8 cellular contexts compared by ENCODE assay signal in the genomic region with DNA sequence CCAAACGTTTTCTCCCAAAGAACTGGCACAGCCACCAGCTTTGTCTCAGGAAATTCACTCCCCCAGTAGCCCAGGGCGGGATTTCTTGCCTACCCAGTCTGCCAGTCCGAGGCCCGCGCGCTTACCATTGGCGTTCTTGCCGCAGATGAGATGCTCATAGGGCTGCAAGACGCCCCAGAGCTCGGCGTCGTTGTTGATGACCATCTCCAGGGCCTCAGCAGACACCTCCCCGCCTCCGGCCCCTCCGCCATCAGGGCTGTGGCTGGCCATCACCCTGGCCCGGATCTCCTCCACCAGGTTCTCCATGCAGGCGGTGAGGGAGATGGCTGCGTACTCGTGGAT. TPM values are rescaled to one million over a fixed set of nuclear protein-coding genes. Genes with fewer than 3 reads are reported as not detected.
A peak's percentile ranks its signal among the peaks of the same experiment; 100 is the strongest.
DNase-seq lines count a peak whose midpoint lies in the region; ATAC-seq, FAIRE-seq and TF ChIP-seq lines count a peak whose summit lies in the region.

No MANE protein-coding gene starts in this region.

- FAIRE-seq in GM12878 (lab: Jason Lieb, UNC) (no peak), HepG2 (lab: Jason Lieb, UNC) (no peak)

- H3K36me3 ChIP-seq in GM12878 (ENCODE audit: control insufficient read depth in 2 of 2, insufficient read depth in 2 of 2, low read length in 1 of 2) (no peaks in the 10 kb centered on the region), HepG2 (replicated peaks in 1 of 2; ENCODE audit: control insufficient read depth in 1 of 2, insufficient read depth in 2 of 2, low read length in 2 of 2) (peaks cover under 1 to 2% of the 10 kb centered on the region in 2 experiments; a peak in 2 of 5 replicates), thymus (ENCODE audit: control insufficient read depth, insufficient read depth) (no peaks in the 10 kb centered on the region)

- CTCF ChIA-PET in GM12878 (lab: Yijun Ruan, JAX): interaction anchor here (0.9 to 9.5 kb wide), 7 partner anchors 20 to 359 kb away, joined by 3 to 167 read pairs (median 6); no protein-coding TSS in a partner anchor
- CTCF ChIA-PET in HepG2 (lab: Yijun Ruan, JAX; ENCODE audit: low intra/inter-chr PET ratio, low total read pairs): no interaction called here

- no peak for TF ChIP-seq POLR2A in GM12878 (IDR thresholded peaks at IDR 0.05; ENCODE audit: low read depth, low read length)
- TF ChIP-seq POLR2A in HepG2 (IDR thresholded peaks at IDR 0.05; ENCODE audit: insufficient read depth in 1 of 2, low read depth in 2 of 2, low read length in 2 of 2): no peak

- H3K9me3 ChIP-seq in GM12878 (replicated peaks; ENCODE audit: control insufficient read depth, insufficient read depth, low read length): no peaks in the 10 kb centered on the region
- H3K9me3 ChIP-seq in HepG2 (ENCODE audit: low read length): no peaks in the 10 kb centered on the region
- no peaks in the 10 kb centered on the region for H3K9me3 ChIP-seq in thymus (ENCODE audit: control insufficient read depth)

- H3K4me3 ChIP-seq in GM12878 (peak overlapping the region; percentile 73), HepG2 (replicated peaks in 1 of 3; ENCODE audit: insufficient read depth in 1 of 3, low read depth in 2 of 3, low read length in 3 of 3) (peak overlapping the region; percentile 76 to 93 (median 91)), thymus (ENCODE audit: low read length) (peak overlapping the region; percentile 72)

- TF ChIP-seq EP300 in GM12878 (IDR thresholded peaks at IDR 0.05; ENCODE audit: borderline replicate concordance in 1 of 2, control insufficient read depth in 1 of 2, low read depth in 2 of 2, low read length in 2 of 2) (no peak), HepG2 (IDR thresholded peaks at IDR 0.05; ENCODE audit: low read depth in 2 of 2, low read length in 2 of 2) (no peak), HepG2 (CRISPR knock-in tag; IDR thresholded peaks at IDR 0.05; ENCODE audit: borderline replicate concordance) (no peak)

- H3K27ac ChIP-seq in GM12878 (ENCODE audit: control insufficient read depth, insufficient read depth): no peak overlapping the region
- no peak overlapping the region for H3K27ac ChIP-seq in HepG2 (ENCODE audit: extremely low read length, insufficient read depth, low read length)
- H3K27ac ChIP-seq in thymus (ENCODE audit: low read depth): no peak overlapping the region

- RAD21 ChIA-PET in GM12878 (lab: Charles Lee; ENCODE audit: unreplicated experiment): interaction anchor here (1.1 to 14.6 kb wide), 8 partner anchors 107 to 206 kb away, joined by 3 to 249 read pairs (median 4); no protein-coding TSS in a partner anchor

- H3K79me2 ChIP-seq in GM12878 (ENCODE audit: control insufficient read depth, insufficient read depth, low read length) (peaks cover 16% of the 10 kb centered on the region), HepG2 (ENCODE audit: insufficient read depth, low read length) (peaks cover 58% of the 10 kb centered on the region)

- in situ Hi-C loops in GM12878 (cut with MboI) (loop anchor here (5.0 kb wide), 4 partner anchors 114 to 494 kb away; no protein-coding TSS in a partner anchor), HepG2 (cut with HindIII; ENCODE audit: extremely low pct_ligation_motif_present, low pct_unique_long_range_greater_than_20kb) (loop anchor here (5.0 to 25.0 kb wide), 3 partner anchors 179 to 1031 kb away; no protein-coding TSS in a partner anchor)

- BruUV-seq in GM12878 (replicated peaks; lab: Mats Ljungman, UMichigan) (no TSS peak), HepG2 (replicated peaks; lab: Mats Ljungman, UMichigan) (no TSS peak)

- TF ChIP-seq CTCF in GM12878 (IDR thresholded peaks at IDR 0.05 in 2 of 3, conservative IDR thresholded peaks at IDR 0.05 in 1 of 3; ENCODE audit: control insufficient read depth in 2 of 3, extremely low read depth in 1 of 3, insufficient read depth in 1 of 3, low read depth in 3 of 3, low read length in 3 of 3) (no peak), HepG2 (CRISPR knock-in tag; IDR thresholded peaks at IDR 0.05) (no peak)

- H3K4me2 ChIP-seq in GM12878 (ENCODE audit: control insufficient read depth, insufficient read depth) (peak overlapping the region; percentile 92), HepG2 (ENCODE audit: low read depth, low read length) (peak overlapping the region; percentile 91)

- intact Hi-C loops in GM12878 (cut with micrococcal nuclease; ENCODE audit: unreplicated experiment) (loop anchor here (5.0 kb wide), 1 partner anchor 304 kb away; a partner anchor contains a TSS), HepG2 (cut with micrococcal nuclease; ENCODE audit: unreplicated experiment) (loop anchor here (5.0 kb wide), 3 partner anchors 39 to 89 kb away; a partner anchor contains a TSS)

- H3K9ac ChIP-seq in GM12878 (ENCODE audit: control insufficient read depth, insufficient read depth, low read length) (peak overlapping the region; percentile 41; the same call in 1 of the 2 replicates), HepG2 (ENCODE audit: insufficient read depth, low read depth, low read length) (peak overlapping the region; percentile 73)

- H4K20me1 ChIP-seq in GM12878 (ENCODE audit: control insufficient read depth, insufficient read depth): peaks cover 3% of the 10 kb centered on the region; the same call in 1 of the 2 replicates
- peaks cover 25% of the 10 kb centered on the region for H4K20me1 ChIP-seq in HepG2 (ENCODE audit: insufficient read depth, low read length)

- H2AFZ ChIP-seq in GM12878 (ENCODE audit: control insufficient read depth, low read depth, low read length) (no peak overlapping the region), HepG2 (ENCODE audit: low read length) (no peak overlapping the region)

- SMC1A ChIA-PET in GM12878 (lab: Charles Lee; ENCODE audit: uncharacterized antibody, unreplicated experiment): interaction anchor here (0.6 to 12.0 kb wide), 15 partner anchors 16 to 360 kb away, joined by 3 to 171 read pairs (median 4); no protein-coding TSS in a partner anchor

- DNase-seq in COLO668 (lab: John Stamatoyannopoulos, UW; ENCODE audit: unreplicated experiment) (peak; percentile 53), NCI-H146 (lab: John Stamatoyannopoulos, UW) (peak; percentile 72), GM12878 (ENCODE audit: low read depth, low spot score) (no peak), HepG2 (ENCODE audit: low spot score) (no peak), GOT3 (lab: John Stamatoyannopoulos, UW) (no peak), H4 (ENCODE audit: low spot score) (no peak)

- TF ChIP-seq RAD21 in GM12878 (IDR thresholded peaks at IDR 0.05; ENCODE audit: insufficient read depth, low read depth, low read length) (no peak), HepG2 (CRISPR knock-in tag; IDR thresholded peaks at IDR 0.05) (no peak)

- POLR2A ChIA-PET in GM12878 (lab: Charles Lee): interaction anchor here (1.0 to 2.0 kb wide), 3 partner anchors 178 to 182 kb away, joined by 3 to 6 read pairs (median 5); no protein-coding TSS in a partner anchor
- POLR2A ChIA-PET in HepG2 (lab: Yijun Ruan, JAX): interaction anchor here (1.1 to 3.9 kb wide), 9 partner anchors 10 to 181 kb away, joined by 3 to 81 read pairs (median 14); no protein-coding TSS in a partner anchor

- H3K4me1 ChIP-seq in GM12878 (ENCODE audit: control insufficient read depth, insufficient read depth, low read length) (peaks cover 15% of the 10 kb centered on the region), HepG2 (ENCODE audit: insufficient read depth, low read length) (peaks cover 61% of the 10 kb centered on the region), thymus (ENCODE audit: control insufficient read depth, insufficient read depth, low read length) (peaks cover 15% of the 10 kb centered on the region)

- ATAC-seq in GM12878 (no peak), HepG2 (peak; percentile 1), GM18861 (IDR thresholded peaks at IDR 0.05; ENCODE audit: unreplicated experiment) (no peak)

- WGBS in GM12878 (ENCODE audit: insufficient coverage, insufficient replicate concordance, low lambda C conversion rate, missing lambda C conversion rate): 1% methylated on average over 19 of the region's 19 CpGs
- 4% methylated on average over 5 of the region's 19 CpGs for WGBS in HepG2 (ENCODE audit: low lambda C conversion rate)
- 11% methylated on average over 19 of the region's 19 CpGs for WGBS in thymus

- H3K27me3 ChIP-seq in GM12878 (replicated peaks in 1 of 2; ENCODE audit: control insufficient read depth in 2 of 2, insufficient read depth in 2 of 2, low read length in 1 of 2): peaks cover 0 to 3% of the 10 kb centered on the region in 2 experiments; a peak in 2 of 4 replicates
- no peaks in the 10 kb centered on the region; a peak in 1 of 5 replicates for H3K27me3 ChIP-seq in HepG2 (ENCODE audit: control insufficient read depth in 1 of 2, insufficient read depth in 2 of 2, low read length in 2 of 2)
- H3K27me3 ChIP-seq in thymus (ENCODE audit: control insufficient read depth, insufficient read depth): peaks cover 9% of the 10 kb centered on the region

RNA-seq across cellular contexts. Expression of a gene that starts 1.3 kb away (rescaled TPM):
- total RNA-seq in GM12878 (2013; cell fraction: nucleolus; rRNA removed): 8.8 and 9.6 TPM in 2 replicates
- 0.54 and 1.0 TPM in 2 replicates for total RNA-seq in GM12878 (2014; rRNA removed)
- 0.27 and 0.28 TPM in 2 replicates for total RNA-seq in GM12878 (2014; rRNA removed; fragmentation: Illumina TruSeq; extraction: Trizol)
- total RNA-seq in GM12878 (2021): 1.6 and 2.1 TPM in 2 replicates
- polyA plus RNA-seq in GM12878 (2011; ENCODE audit: low read depth): 0.81 TPM
- 0.19 and 0.49 TPM in 2 replicates for polyA plus RNA-seq in GM12878 (2011; rRNA removed)
- 0.57 and 0.64 TPM in 2 replicates for polyA plus RNA-seq in GM12878 (2011; cell fraction: cytosol; rRNA removed)
- polyA plus RNA-seq in GM12878 (2011; cell fraction: nucleus; rRNA removed): 2.1 and 2.4 TPM in 2 replicates
- polyA plus RNA-seq in GM12878 (2012): 1.8 and 2.4 TPM in 2 replicates
- polyA plus RNA-seq in GM12878 (2014; fragmentation: Illumina TruSeq; extraction: Trizol): 0.22 and 0.76 TPM in 2 replicates
- under 1 TPM; 0.13 to 0.16 TPM for polyA plus RNA-seq in GM12878 (2014; fragmentation: Nextera tagmentation; extraction: Ambion mirVana)
- polyA plus RNA-seq in GM12878 (2014; rRNA removed): 1.1 and 1.7 TPM in 2 replicates
- 1 to 10 TPM in 1 of 2 experiments, under 1 TPM in 1; 0.68 to 1.1 TPM for polyA plus RNA-seq in GM12878 (2016; fragmentation: Nextera tagmentation; extraction: Ambion mirVana)
- 0.37 and 0.82 TPM in 2 replicates for polyA minus RNA-seq in GM12878 (2011; rRNA and poly(A)+ RNA removed)
- polyA minus RNA-seq in GM12878 (2011; cell fraction: cytosol; rRNA and poly(A)+ RNA removed): 0.21 and 0.53 TPM in 2 replicates
- 1.3 and 2.4 TPM in 2 replicates for polyA minus RNA-seq in GM12878 (2011; cell fraction: nucleus; rRNA and poly(A)+ RNA removed)
- total RNA-seq in HepG2 (2016; rRNA removed; fragmentation: Illumina TruSeq; extraction: Trizol): 5.1 TPM in 2 replicates
- total RNA-seq in HepG2 (2016; cell fraction: cytosol; rRNA removed; fragmentation: Illumina TruSeq; extraction: Trizol; ENCODE audit: low read depth): 3.3 and 3.4 TPM in 2 replicates
- total RNA-seq in HepG2 (2016; cell fraction: insoluble cytoplasmic fraction; rRNA removed; fragmentation: Illumina TruSeq; extraction: Trizol): 4.1 and 4.8 TPM in 2 replicates
- 2.0 and 2.1 TPM in 2 replicates for total RNA-seq in HepG2 (2016; cell fraction: membrane; rRNA removed; fragmentation: Illumina TruSeq; extraction: Trizol)
- 6.9 and 8.5 TPM in 2 replicates for total RNA-seq in HepG2 (2016; cell fraction: nucleus; rRNA removed; fragmentation: Illumina TruSeq; extraction: Trizol)
- 12.6 and 15.4 TPM in 2 replicates for polyA plus RNA-seq in HepG2 (2011; rRNA removed)
- polyA plus RNA-seq in HepG2 (2011; cell fraction: cytosol; rRNA removed): 6.3 and 10.5 TPM in 2 replicates
- polyA plus RNA-seq in HepG2 (2011; cell fraction: nucleus; rRNA removed): 33.6 and 53.2 TPM in 2 replicates
- polyA plus RNA-seq in HepG2 (2012): 9.3 and 13.3 TPM in 2 replicates
- 0.42 and 0.49 TPM in 2 replicates for polyA plus RNA-seq in HepG2 (2016; cell fraction: cytosol; fragmentation: Illumina TruSeq; extraction: Trizol; ENCODE audit: low read depth)
- polyA plus RNA-seq in HepG2 (2016; cell fraction: insoluble cytoplasmic fraction; fragmentation: Illumina TruSeq; extraction: Trizol; ENCODE audit: low read depth): 6.6 and 8.1 TPM in 2 replicates
- polyA plus RNA-seq in HepG2 (2016; cell fraction: membrane; fragmentation: Illumina TruSeq; extraction: Trizol; ENCODE audit: low read depth): 1.2 and 1.6 TPM in 2 replicates
- polyA plus RNA-seq in HepG2 (2016; cell fraction: nucleus; fragmentation: Illumina TruSeq; extraction: Trizol; ENCODE audit: insufficient read depth, low read depth): 14.1 and 15.1 TPM in 2 replicates
- 2.9 and 21.3 TPM in 2 replicates for polyA minus RNA-seq in HepG2 (2011; rRNA and poly(A)+ RNA removed; ENCODE audit: low replicate concordance)
- 7.5 and 8.7 TPM in 2 replicates for polyA minus RNA-seq in HepG2 (2011; cell fraction: cytosol; rRNA and poly(A)+ RNA removed)
- 12.9 and 21.4 TPM in 2 replicates for polyA minus RNA-seq in HepG2 (2011; cell fraction: nucleus; rRNA and poly(A)+ RNA removed)
- polyA plus RNA-seq in thymus: 2.6 TPM
- 1.2 and 3.2 TPM in 2 replicates for total RNA-seq in H4 (2014; rRNA removed; shearing (Covaris generic))

Comparison
In these comparisons a context has a peak if more than half of its experiments do, and no peak if none do; other contexts are left out.
1. DNase-seq: peak in COLO668 (single experiment) and NCI-H146 (single experiment); none in GM12878 (single experiment), HepG2 (single experiment), GOT3 (single experiment) and H4 (single experiment).
2. Peak in every context shown above with its lines, with median percentiles within 50 percentile points of each other: H3K4me3 ChIP-seq.